8 cellular contexts compared by ENCODE assay signal in the genomic region with DNA sequence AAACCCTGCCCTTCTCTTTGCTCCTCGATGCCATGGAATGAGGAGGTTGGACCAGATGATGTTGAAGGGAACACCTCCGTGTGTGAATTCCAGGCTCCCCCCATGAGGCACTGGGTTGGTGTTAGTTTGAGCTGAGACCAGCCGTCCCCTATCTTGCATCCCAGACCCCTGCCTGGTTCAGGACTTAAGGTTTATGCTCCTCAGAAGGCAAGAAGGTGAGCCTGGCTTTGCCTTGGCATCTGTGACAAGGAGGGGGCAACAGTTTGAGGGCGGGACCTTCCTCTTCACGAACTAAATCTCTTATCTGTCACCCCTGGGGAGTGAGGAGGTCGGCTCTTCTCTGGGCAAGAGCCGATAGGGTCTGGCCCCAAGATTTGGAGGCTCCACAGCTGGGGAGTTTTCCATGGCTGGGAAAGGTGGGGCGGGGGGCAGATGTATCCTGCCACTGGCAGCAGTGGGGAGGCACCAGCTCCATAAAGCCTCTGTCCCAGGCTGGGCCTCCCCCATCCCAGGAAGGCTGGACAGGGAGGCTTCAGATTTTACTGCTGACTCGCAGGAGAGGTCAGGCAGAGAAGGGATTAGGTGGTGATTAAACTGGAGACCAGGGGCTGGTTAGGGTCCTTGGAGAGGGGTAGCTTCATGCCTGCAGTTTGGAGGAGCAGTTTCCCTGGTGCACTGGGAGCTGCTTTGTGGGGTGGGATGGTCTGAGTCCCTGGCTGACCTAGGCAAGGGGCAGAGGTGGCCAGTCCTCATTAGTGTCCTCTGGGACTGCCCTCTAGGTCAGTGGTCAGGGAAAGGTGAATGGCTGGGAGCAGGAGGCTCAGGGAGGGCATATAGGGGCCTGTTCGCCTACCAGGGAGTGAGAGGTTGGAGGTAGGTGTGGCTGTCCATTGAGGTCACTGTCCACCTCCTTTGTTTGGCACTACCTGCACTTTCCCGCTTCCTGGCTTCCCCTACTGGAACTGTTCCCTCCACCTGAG. TPM values are rescaled to one million over a fixed set of nuclear protein-coding genes. Genes with fewer than 3 reads are reported as not detected.
A peak's percentile ranks its signal among the peaks of the same experiment; 100 is the strongest.
DNase-seq lines count a peak whose midpoint lies in the region; ATAC-seq and TF ChIP-seq lines count a peak whose summit lies in the region.

No MANE protein-coding gene starts in this region.

- H3K4me1 Mint-ChIP-seq in activated CD8-positive, alpha-beta memory T cell treated with anti-CD3 and anti-CD28 coated beads, Interleukin-2, amount 10 ng/mL, durations not matched to agents 7 days and 5 days: peaks cover 25% of the 10 kb centered on the region
- peaks cover 20% of the 10 kb centered on the region for H3K4me1 Mint-ChIP-seq in type B pancreatic cell (ENCODE audit: unreplicated experiment)

- H3K36me3 ChIP-seq in brain microvascular endothelial cell (replicated peaks) (peaks cover 22% of the 10 kb centered on the region), right lobe of liver (peaks cover 0 to 32% (median 3%) of the 10 kb centered on the region in 4 donors)

- H3K9me3 Mint-ChIP-seq in activated CD8-positive, alpha-beta memory T cell treated with anti-CD3 and anti-CD28 coated beads, Interleukin-2, amount 10 ng/mL, durations not matched to agents 7 days and 5 days (ENCODE audit: low read depth): no peaks in the 10 kb centered on the region
- H3K9me3 Mint-ChIP-seq in type B pancreatic cell: no peaks in the 10 kb centered on the region

- H3K9me3 ChIP-seq in right lobe of liver: no peaks in the 10 kb centered on the region

- H3K4me3 Mint-ChIP-seq in activated CD8-positive, alpha-beta memory T cell treated with anti-CD3 and anti-CD28 coated beads, Interleukin-2, amount 10 ng/mL, durations not matched to agents 7 days and 5 days: peak overlapping the region; percentile 42
- peak overlapping the region; percentile 86 for H3K4me3 Mint-ChIP-seq in type B pancreatic cell

- H3K27me3 ChIP-seq in brain microvascular endothelial cell (replicated peaks): no peaks in the 10 kb centered on the region
- no peaks in the 10 kb centered on the region for H3K27me3 ChIP-seq in right lobe of liver

- WGBS in right lobe of liver (ENCODE audit: insufficient coverage, low coverage, low lambda C conversion rate, missing lambda C conversion rate): 9% methylated on average over 10 of the region's 11 CpGs

- ATAC-seq in activated CD8-positive, alpha-beta memory T cell treated with anti-CD3 and anti-CD28 coated beads, Interleukin-2, amount 10 ng/mL, durations not matched to agents 7 days and 5 days: no peak
- ATAC-seq in right lobe of liver (peak; percentile 80 to 94 (median 88)), GM21737 (IDR thresholded peaks at IDR 0.05; ENCODE audit: unreplicated experiment) (no peak), GM21619 (IDR thresholded peaks at IDR 0.05; ENCODE audit: unreplicated experiment) (no peak)

- peak overlapping the region; percentile 83 for H3K4me3 ChIP-seq in brain microvascular endothelial cell (ENCODE audit: low read depth, low read length)
- H3K4me3 ChIP-seq in right lobe of liver: peak overlapping the region; percentile 64 to 99 (median 91)

- intact Hi-C loops in right lobe of liver (cut with DNase I): loop anchor here in 1 of 2 donors (10.0 kb wide), 1 partner anchor 77 kb away; the partner anchor contains the start of gene SEC14L3

- H3K27ac ChIP-seq in brain microvascular endothelial cell (peak overlapping the region; percentile 50), right lobe of liver (peak overlapping the region; percentile 66 to 94 (median 90))

- in situ Hi-C loops in brain microvascular endothelial cell (cut with HindIII; ENCODE audit: low pct_ligation_motif_present, low sequenced_read_pairs): no loop called here

- peaks cover 0 to 54% (median 25%) of the 10 kb centered on the region in 4 donors for H3K4me1 ChIP-seq in right lobe of liver

- TF ChIP-seq CTCF in brain microvascular endothelial cell (IDR thresholded peaks at IDR 0.05; ENCODE audit: low read depth, low read length, missing control alignments): no peak
- TF ChIP-seq CTCF in right lobe of liver (IDR thresholded peaks at IDR 0.05): no peak
- no peak for TF ChIP-seq CTCF in type B pancreatic cell (conservative IDR thresholded peaks at IDR 0.05)

- H3K27me3 Mint-ChIP-seq in activated CD8-positive, alpha-beta memory T cell treated with anti-CD3 and anti-CD28 coated beads, Interleukin-2, amount 10 ng/mL, durations not matched to agents 7 days and 5 days: peaks cover 27% of the 10 kb centered on the region
- H3K27me3 Mint-ChIP-seq in type B pancreatic cell: peaks cover 23% of the 10 kb centered on the region

- H3K36me3 Mint-ChIP-seq in activated CD8-positive, alpha-beta memory T cell treated with anti-CD3 and anti-CD28 coated beads, Interleukin-2, amount 10 ng/mL, durations not matched to agents 7 days and 5 days: no peaks in the 10 kb centered on the region
- no peaks in the 10 kb centered on the region for H3K36me3 Mint-ChIP-seq in type B pancreatic cell

- CTCF ChIA-PET in activated CD8-positive, alpha-beta memory T cell treated with anti-CD3 and anti-CD28 coated beads, Interleukin-2, amount 10 ng/mL, durations not matched to agents 7 days and 5 days (lab: Charles Lee): interaction anchor here (1.0 to 21.5 kb wide), 8 partner anchors 11 to 290 kb away, joined by 3 to 508 read pairs (median 4); partner anchors contain the start of genes CASTOR1, MTFP1 and RNF215

- no peak for DNase-seq in activated CD8-positive, alpha-beta memory T cell treated with anti-CD3 and anti-CD28 coated beads, Interleukin-2, amount 10 ng/mL, durations not matched to agents 7 days and 5 days
- no peak for DNase-seq in activated CD8-positive, alpha-beta memory T cell treated with anti-CD3 and anti-CD28 coated beads, Interleukin-2, amount 50 U/mL, for 48 hours
- DNase-seq in brain microvascular endothelial cell (no peak), right lobe of liver (peak; percentile 79 to 96 (median 91)), type B pancreatic cell (ENCODE audit: extremely low spot score, unreplicated experiment) (no peak), NCI-H2107 treated with DMSO at 0.1 percent for 48 hours (lab: John Stamatoyannopoulos, UW; ENCODE audit: unreplicated experiment) (no peak)

- H3K27ac Mint-ChIP-seq in activated CD8-positive, alpha-beta memory T cell treated with anti-CD3 and anti-CD28 coated beads, Interleukin-2, amount 10 ng/mL, durations not matched to agents 7 days and 5 days: no peak overlapping the region
- H3K27ac Mint-ChIP-seq in type B pancreatic cell: peak overlapping the region; percentile 48

- TF ChIP-seq POLR2A in right lobe of liver (IDR thresholded peaks at IDR 0.05): peak; percentile 57

RNA-seq across cellular contexts. Expression of gene SEC14L2, which starts 1.1 kb away (rescaled TPM):
- total RNA-seq in activated CD8-positive, alpha-beta memory T cell treated with anti-CD3 and anti-CD28 coated beads, Interleukin-2, amount 10 ng/mL, durations not matched to agents 7 days and 5 days: 1 to 10 TPM; 2.2 to 4.8 TPM
- total RNA-seq in right lobe of liver: 100 to 1,000 TPM in 3 of 6 experiments, 10 to 100 TPM in 3; 42.7 to 240 (median 101) TPM
- total RNA-seq in type B pancreatic cell (ENCODE audit: low replicate concordance): 7.9 and 9.6 TPM in 2 replicates

RNA-seq across cellular contexts. Expression of gene RNF215, which starts 10.7 kb away (rescaled TPM):
- total RNA-seq in activated CD8-positive, alpha-beta memory T cell treated with anti-CD3 and anti-CD28 coated beads, Interleukin-2, amount 10 ng/mL, durations not matched to agents 7 days and 5 days: 10 to 100 TPM in 1 of 2 experiments, 1 to 10 TPM in 1; 8.5 to 10.5 TPM
- 10 to 100 TPM in 1 of 6 experiments, 1 to 10 TPM in 5; 6.2 to 10.0 (median 7.4) TPM for total RNA-seq in right lobe of liver
- total RNA-seq in type B pancreatic cell (ENCODE audit: low replicate concordance): 16.9 and 29.2 TPM in 2 replicates

RNA-seq across cellular contexts. Expression of gene MTFP1, which starts 27.6 kb away (rescaled TPM):
- total RNA-seq in activated CD8-positive, alpha-beta memory T cell treated with anti-CD3 and anti-CD28 coated beads, Interleukin-2, amount 10 ng/mL, durations not matched to agents 7 days and 5 days: 10 to 100 TPM; 59.1 to 73.4 TPM
- total RNA-seq in right lobe of liver: 10 to 100 TPM in 3 of 6 experiments, 1 to 10 TPM in 3; 4.2 to 30.1 (median 9.1) TPM
- 16.1 and 20.6 TPM in 2 replicates for total RNA-seq in type B pancreatic cell (ENCODE audit: low replicate concordance)

RNA-seq across cellular contexts. Expression of gene CCDC157, which starts 41.1 kb away (rescaled TPM):
- total RNA-seq in activated CD8-positive, alpha-beta memory T cell treated with anti-CD3 and anti-CD28 coated beads, Interleukin-2, amount 10 ng/mL, durations not matched to agents 7 days and 5 days: 1 to 10 TPM; 4.9 to 6.2 TPM
- 1 to 10 TPM in 3 of 6 experiments, under 1 TPM in 3; 0.54 to 2.9 (median 0.86) TPM for total RNA-seq in right lobe of liver
- total RNA-seq in type B pancreatic cell (ENCODE audit: low replicate concordance): 6.9 and 9.4 TPM in 2 replicates

RNA-seq across cellular contexts. Expression of gene SF3A1, which starts 41.3 kb away (rescaled TPM):
- 100 to 1,000 TPM; 214 to 267 TPM for total RNA-seq in activated CD8-positive, alpha-beta memory T cell treated with anti-CD3 and anti-CD28 coated beads, Interleukin-2, amount 10 ng/mL, durations not matched to agents 7 days and 5 days
- total RNA-seq in right lobe of liver (10 to 100 TPM; 42.6 to 72.8 (median 66.5) TPM), type B pancreatic cell (ENCODE audit: low replicate concordance) (160 and 190 TPM in 2 replicates)

Comparison
In these comparisons a context has a peak if more than half of its experiments do, and no peak if none do; other contexts are left out.
1. ATAC-seq: peak in right lobe of liver (4 of 4); none in activated CD8-positive, alpha-beta memory T cell treated with anti-CD3 and anti-CD28 coated beads, Interleukin-2, amount 10 ng/mL, durations not matched to agents 7 days and 5 days (single experiment), GM21737 (single experiment) and GM21619 (single experiment).
2. DNase-seq: peak in right lobe of liver (3 of 3); none in activated CD8-positive, alpha-beta memory T cell treated with anti-CD3 and anti-CD28 coated beads, Interleukin-2, amount 10 ng/mL, durations not matched to agents 7 days and 5 days (single experiment), activated CD8-positive, alpha-beta memory T cell treated with anti-CD3 and anti-CD28 coated beads, Interleukin-2, amount 50 U/mL, for 48 hours (single experiment), brain microvascular endothelial cell (single experiment), type B pancreatic cell (single experiment) and NCI-H2107 treated with DMSO at 0.1 percent for 48 hours (single experiment).